Comparison of ENCODE assay signal across 8 cellular contexts in the genomic region with DNA sequence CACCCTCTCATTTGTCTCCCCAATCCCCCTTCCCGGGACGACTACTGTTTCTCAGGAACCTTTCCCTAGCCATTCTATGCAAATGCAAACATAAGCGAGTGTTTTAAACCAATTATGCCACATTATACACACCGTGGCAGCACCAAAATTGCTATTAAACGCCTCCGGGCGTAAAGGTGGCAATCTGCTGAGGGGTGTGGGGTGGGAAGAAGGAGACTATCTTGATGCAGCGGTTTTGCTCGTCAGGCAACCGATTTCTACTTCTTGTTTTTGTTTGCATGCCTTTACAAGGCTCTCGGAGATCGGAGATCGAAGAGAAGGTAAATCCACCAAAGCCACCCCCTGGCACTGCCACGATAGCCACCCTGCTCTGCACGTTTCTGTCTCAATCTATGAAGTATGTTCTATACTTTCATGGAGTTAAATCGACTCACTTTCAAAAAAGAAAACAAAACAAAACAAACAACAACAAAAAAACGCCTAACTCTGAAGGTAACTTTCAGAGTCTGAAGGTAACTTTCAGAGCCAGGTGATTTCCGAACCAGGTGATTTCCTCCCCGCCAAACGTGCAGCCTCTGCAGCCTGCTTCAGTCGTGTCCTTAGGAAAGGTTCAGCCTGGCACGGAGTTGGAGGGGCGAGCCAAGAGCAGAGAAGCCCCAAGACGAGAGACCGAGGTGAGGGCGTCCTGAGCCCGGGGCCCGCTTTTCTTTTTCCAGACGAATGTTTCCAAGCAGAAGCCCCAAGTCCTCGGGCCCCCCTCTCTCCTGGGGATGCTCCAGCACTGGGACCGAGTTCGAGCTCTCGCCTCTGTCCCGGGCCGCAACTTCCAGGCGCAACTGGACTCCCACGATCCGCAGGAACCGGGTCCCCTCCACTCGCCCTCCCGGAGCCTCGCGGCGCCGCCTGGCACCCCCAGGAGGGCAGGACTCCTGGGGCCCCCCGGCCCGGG. TPM values are rescaled to one million over a fixed set of nuclear protein-coding genes. Genes with fewer than 3 reads are reported as not detected.
DNase-seq lines count a peak whose midpoint lies in the region; ATAC-seq, FAIRE-seq and TF ChIP-seq lines count a peak whose summit lies in the region.

No MANE protein-coding gene starts in this region.

- H3K9me3 Mint-ChIP-seq in chondrocyte (ENCODE audit: low read depth), result no peaks in the 10 kb centered on the region

- no peak for TF ChIP-seq CTCF in chondrocyte (IDR thresholded peaks at IDR 0.05)

- H3K27me3 ChIP-seq in mononuclear cell (ENCODE audit: insufficient read depth, low read length), result peaks cover 37% of the 10 kb centered on the region

- peak; percentile 58 for DNase-seq in DMS53 (lab: John Stamatoyannopoulos, UW)
- DNase-seq in DMS53 treated with DMSO at 0.1 percent for 48 hours (lab: John Stamatoyannopoulos, UW; ENCODE audit: unreplicated experiment), result no peak
- DNase-seq in chondrocyte (ENCODE audit: low spot score), result peak; percentile 83
- DNase-seq in urothelium cell line (ENCODE audit: low spot score), result peak; percentile 23
- DNase-seq in NCI-H774 (lab: John Stamatoyannopoulos, UW), result no peak

- peak overlapping the region; percentile 68 for H3K4me3 Mint-ChIP-seq in chondrocyte (ENCODE audit: unreplicated experiment)

- FAIRE-seq in urothelium cell line (lab: Jason Lieb, UNC), result no peak

- H3K4me1 Mint-ChIP-seq in chondrocyte (ENCODE audit: low read depth), result peaks cover 7% of the 10 kb centered on the region

- ATAC-seq in HG02870 (IDR thresholded peaks at IDR 0.05; ENCODE audit: unreplicated experiment), result peak; percentile 5
- peak; percentile 58 for ATAC-seq in SK-N-SH treated with all-trans-retinoic acid at 6 μM for 48 hours

- no peaks in the 10 kb centered on the region for H3K36me3 Mint-ChIP-seq in chondrocyte (ENCODE audit: low read depth)

- H3K4me3 ChIP-seq in mononuclear cell (ENCODE audit: low read length), result peak overlapping the region; percentile 50

- H3K27ac Mint-ChIP-seq in chondrocyte (ENCODE audit: unreplicated experiment), result no peak overlapping the region

- H3K9me3 ChIP-seq in mononuclear cell (ENCODE audit: low read depth, low read length), result no peaks in the 10 kb centered on the region

- H3K4me1 ChIP-seq in mononuclear cell (ENCODE audit: insufficient read depth, low read length), result peaks cover 15% of the 10 kb centered on the region

- H3K27me3 Mint-ChIP-seq in chondrocyte (ENCODE audit: low read depth), result peaks cover 27% of the 10 kb centered on the region

TF ChIP-seq in SK-N-SH treated with all-trans-retinoic acid at 6 μM for 48 hours, 23 proteins besides CTCF, POLR2A, EP300 and RAD21:
- TF ChIP-seq, protein P1, sequence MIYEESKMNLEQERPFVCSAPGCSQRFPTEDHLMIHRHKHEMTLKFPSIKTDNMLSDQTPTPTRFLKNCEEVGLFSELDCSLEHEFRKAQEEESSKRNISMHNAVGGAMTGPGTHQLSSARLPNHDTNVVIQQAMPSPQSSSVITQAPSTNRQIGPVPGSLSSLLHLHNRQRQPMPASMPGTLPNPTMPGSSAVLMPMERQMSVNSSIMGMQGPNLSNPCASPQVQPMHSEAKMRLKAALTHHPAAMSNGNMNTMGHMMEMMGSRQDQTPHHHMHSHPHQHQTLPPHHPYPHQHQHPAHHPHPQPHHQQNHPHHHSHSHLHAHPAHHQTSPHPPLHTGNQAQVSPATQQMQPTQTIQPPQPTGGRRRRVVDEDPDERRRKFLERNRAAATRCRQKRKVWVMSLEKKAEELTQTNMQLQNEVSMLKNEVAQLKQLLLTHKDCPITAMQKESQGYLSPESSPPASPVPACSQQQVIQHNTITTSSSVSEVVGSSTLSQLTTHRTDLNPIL (CRISPR knock-in tag; IDR thresholded peaks at IDR 0.05; ENCODE audit: low read depth), result no peak
- TF ChIP-seq, protein P2, sequence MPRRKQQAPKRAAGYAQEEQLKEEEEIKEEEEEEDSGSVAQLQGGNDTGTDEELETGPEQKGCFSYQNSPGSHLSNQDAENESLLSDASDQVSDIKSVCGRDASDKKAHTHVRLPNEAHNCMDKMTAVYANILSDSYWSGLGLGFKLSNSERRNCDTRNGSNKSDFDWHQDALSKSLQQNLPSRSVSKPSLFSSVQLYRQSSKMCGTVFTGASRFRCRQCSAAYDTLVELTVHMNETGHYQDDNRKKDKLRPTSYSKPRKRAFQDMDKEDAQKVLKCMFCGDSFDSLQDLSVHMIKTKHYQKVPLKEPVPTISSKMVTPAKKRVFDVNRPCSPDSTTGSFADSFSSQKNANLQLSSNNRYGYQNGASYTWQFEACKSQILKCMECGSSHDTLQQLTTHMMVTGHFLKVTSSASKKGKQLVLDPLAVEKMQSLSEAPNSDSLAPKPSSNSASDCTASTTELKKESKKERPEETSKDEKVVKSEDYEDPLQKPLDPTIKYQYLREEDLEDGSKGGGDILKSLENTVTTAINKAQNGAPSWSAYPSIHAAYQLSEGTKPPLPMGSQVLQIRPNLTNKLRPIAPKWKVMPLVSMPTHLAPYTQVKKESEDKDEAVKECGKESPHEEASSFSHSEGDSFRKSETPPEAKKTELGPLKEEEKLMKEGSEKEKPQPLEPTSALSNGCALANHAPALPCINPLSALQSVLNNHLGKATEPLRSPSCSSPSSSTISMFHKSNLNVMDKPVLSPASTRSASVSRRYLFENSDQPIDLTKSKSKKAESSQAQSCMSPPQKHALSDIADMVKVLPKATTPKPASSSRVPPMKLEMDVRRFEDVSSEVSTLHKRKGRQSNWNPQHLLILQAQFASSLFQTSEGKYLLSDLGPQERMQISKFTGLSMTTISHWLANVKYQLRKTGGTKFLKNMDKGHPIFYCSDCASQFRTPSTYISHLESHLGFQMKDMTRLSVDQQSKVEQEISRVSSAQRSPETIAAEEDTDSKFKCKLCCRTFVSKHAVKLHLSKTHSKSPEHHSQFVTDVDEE (CRISPR knock-in tag; IDR thresholded peaks at IDR 0.05), result no peak
- TF ChIP-seq ZFP30 (CRISPR knock-in tag; IDR thresholded peaks at IDR 0.05) (no peak), PPARA (CRISPR knock-in tag; IDR thresholded peaks at IDR 0.05; ENCODE audit: borderline replicate concordance) (no peak), OSR1 (CRISPR knock-in tag; IDR thresholded peaks at IDR 0.05) (no peak), ZC3H10 (CRISPR knock-in tag; IDR thresholded peaks at IDR 0.05) (no peak), TOX (CRISPR knock-in tag; IDR thresholded peaks at IDR 0.05; ENCODE audit: borderline replicate concordance) (no peak)

RNA-seq across cellular contexts. Expression of a gene that starts 45.8 kb away (rescaled TPM):
- total RNA-seq in chondrocyte (7.6 to 16.7 TPM (median 9.0 TPM) in 3 replicates), mononuclear cell (3.4 TPM)

Comparison
In these comparisons a context has a peak if more than half of its experiments do, and no peak if none do; other contexts are left out.
1. DNase-seq: peak in DMS53 (single experiment), chondrocyte (single experiment) and urothelium cell line (single experiment); none in DMS53 treated with DMSO at 0.1 percent for 48 hours (single experiment) and NCI-H774 (single experiment).